ENCODE assay signal across 8 cellular contexts in the genomic region with DNA sequence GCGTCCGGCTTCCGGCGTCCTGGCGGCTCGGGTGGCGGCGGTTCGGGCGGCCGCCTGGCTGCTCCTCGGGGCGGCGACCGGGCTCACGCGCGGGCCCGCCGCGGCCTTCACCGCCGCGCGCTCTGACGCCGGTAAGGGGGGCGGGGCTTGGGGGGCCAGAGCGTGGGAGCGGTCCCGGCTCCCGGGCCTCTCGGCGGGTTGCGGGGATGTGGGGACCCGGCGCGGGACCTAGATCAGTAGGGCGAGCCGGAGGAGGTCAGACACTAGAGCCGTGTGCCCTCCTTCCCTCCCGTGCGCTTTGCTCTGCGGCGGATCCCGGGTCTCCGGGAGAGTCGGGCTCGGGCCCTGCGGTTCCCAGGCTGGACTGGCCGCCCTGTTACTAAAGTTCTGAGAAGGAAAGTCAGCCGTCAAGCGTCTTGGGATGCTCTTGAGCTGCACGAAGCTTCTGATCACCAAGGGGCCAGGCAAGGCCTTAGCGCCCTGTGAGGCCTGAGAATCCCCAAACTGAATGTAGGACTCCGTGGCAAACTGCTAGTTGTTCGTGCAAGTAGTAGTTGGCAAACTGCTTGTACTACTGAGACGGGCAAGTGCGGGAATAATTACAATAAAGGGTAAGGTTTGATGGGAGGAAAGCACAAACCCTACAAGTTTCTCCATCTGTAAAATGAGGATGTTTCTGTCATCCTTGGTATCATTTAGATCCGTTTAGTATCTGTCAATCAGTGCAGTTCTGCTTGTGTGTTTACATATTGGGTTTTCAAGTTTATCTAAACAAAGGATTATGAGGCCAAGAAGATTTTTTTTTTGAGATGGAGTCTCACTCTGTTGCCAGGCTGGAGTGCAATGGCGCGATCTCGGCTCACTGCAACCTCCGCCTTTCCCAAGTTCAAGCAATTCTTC. TPM values are rescaled to one million over a fixed set of nuclear protein-coding genes. Genes with fewer than 3 reads are reported as not detected.
A peak's percentile ranks its signal among the peaks of the same experiment; 100 is the strongest.
DNase-seq lines count a peak whose midpoint lies in the region; ATAC-seq and TF ChIP-seq lines count a peak whose summit lies in the region.

No MANE protein-coding gene starts in this region.

- peak overlapping the region; percentile 96 for H2AFZ ChIP-seq in Loucy (ENCODE audit: low read length)

- in situ Hi-C loops in G401 (cut with HindIII; ENCODE audit: low sequenced_read_pairs): no loop called here

- peak overlapping the region; percentile 85 for H3K9ac ChIP-seq in Loucy (ENCODE audit: low read depth, low read length, poor library complexity, severe bottlenecking)

- no peaks in the 10 kb centered on the region for H3K27me3 ChIP-seq in Loucy (ENCODE audit: insufficient read depth, low read length, poor library complexity, severe bottlenecking)

- H3K4me1 Mint-ChIP-seq in effector memory CD8-positive, alpha-beta T cell (ENCODE audit: low read depth in 2 of 2): peaks cover 14% of the 10 kb centered on the region in 2 donors

- peaks cover 10% of the 10 kb centered on the region; the same call in 1 of the 2 replicates for H3K79me2 ChIP-seq in Loucy (ENCODE audit: insufficient read depth, low read length)

- no peaks in the 10 kb centered on the region for H4K20me1 ChIP-seq in Loucy (ENCODE audit: insufficient read depth, low read length, poor library complexity, severe bottlenecking)

- H3K9me2 ChIP-seq in Loucy (replicated peaks; ENCODE audit: low read depth, low read length): no peaks in the 10 kb centered on the region

- H3K36me3 ChIP-seq in Loucy (ENCODE audit: insufficient read depth, low read length): no peaks in the 10 kb centered on the region

- peak overlapping the region; percentile 98 for H3K4me2 ChIP-seq in Loucy (ENCODE audit: low read depth, low read length, poor library complexity, severe bottlenecking)

- DNase-seq in G401 (ENCODE audit: low spot score) (peak; percentile 63), middle frontal gyrus (ENCODE audit: extremely low spot score, low spot score) (peak; percentile 15), LoVo (ENCODE audit: low spot score) (no peak)
- peak; percentile 67 to 78 for DNase-seq in activated CD4-positive, alpha-beta T cell treated with anti-CD3 and anti-CD28 coated beads for 4 hours
- peak in 1 of 3 experiments; percentile 66 for DNase-seq in effector memory CD8-positive, alpha-beta T cell
- DNase-seq in stimulated activated CD8-positive, alpha-beta memory T cell treated with anti-CD3 and anti-CD28 coated beads, Interleukin-2, amount 100 ng/mL, for 1 hour (ENCODE audit: low read depth in 2 of 2): peak; percentile 27 to 44

- peak overlapping the region; percentile 81 to 82 for H3K4me3 Mint-ChIP-seq in effector memory CD8-positive, alpha-beta T cell

- 0 out of 2 replicates have a peak, but pooled peaks cover 3% of the 10 kb centered on the region for H3F3A ChIP-seq in Loucy (ENCODE audit: low read depth)

- ATAC-seq in GM21825 (IDR thresholded peaks at IDR 0.05; ENCODE audit: unreplicated experiment): peak; percentile 52
- peak; percentile 46 for ATAC-seq in effector memory CD8-positive, alpha-beta T cell (replicated peaks)

- H3K4me3 ChIP-seq in Loucy (ENCODE audit: low read length, poor library complexity, severe bottlenecking): peak overlapping the region; percentile 92

- H3K27ac Mint-ChIP-seq in effector memory CD8-positive, alpha-beta T cell: peak overlapping the region; percentile 93 to 95

- H3K27me3 Mint-ChIP-seq in effector memory CD8-positive, alpha-beta T cell: no peaks in the 10 kb centered on the region

- TF ChIP-seq CTCF in Loucy (conservative IDR thresholded peaks at IDR 0.05; ENCODE audit: low read length): no peak

- H3K9me3 ChIP-seq in Loucy (ENCODE audit: insufficient read depth, low read depth, low read length): no peaks in the 10 kb centered on the region

- peaks cover 27% of the 10 kb centered on the region for H3K36me3 Mint-ChIP-seq in effector memory CD8-positive, alpha-beta T cell (ENCODE audit: insufficient read depth)

- peaks cover 8% of the 10 kb centered on the region for H3K4me1 ChIP-seq in Loucy (ENCODE audit: insufficient read depth, low read length, poor library complexity, severe bottlenecking)

- no peaks in the 10 kb centered on the region for H3K9me3 Mint-ChIP-seq in effector memory CD8-positive, alpha-beta T cell

RNA-seq across cellular contexts. Expression of gene PIGX, which starts 0.6 kb away (rescaled TPM):
- total RNA-seq in G401 (2014; rRNA removed; shearing (Covaris generic)): 21.7 and 22.0 TPM in 2 replicates

RNA-seq across cellular contexts. Expression of gene CEP19, which starts 0.7 kb away (rescaled TPM):
- total RNA-seq in G401 (2014; rRNA removed; shearing (Covaris generic)): 4.4 and 8.7 TPM in 2 replicates

RNA-seq across cellular contexts. Expression of gene PAK2, which starts 26.9 kb away (rescaled TPM):
- total RNA-seq in G401 (2014; rRNA removed; shearing (Covaris generic)): 33.5 and 37.6 TPM in 2 replicates
